In the genomic region with DNA sequence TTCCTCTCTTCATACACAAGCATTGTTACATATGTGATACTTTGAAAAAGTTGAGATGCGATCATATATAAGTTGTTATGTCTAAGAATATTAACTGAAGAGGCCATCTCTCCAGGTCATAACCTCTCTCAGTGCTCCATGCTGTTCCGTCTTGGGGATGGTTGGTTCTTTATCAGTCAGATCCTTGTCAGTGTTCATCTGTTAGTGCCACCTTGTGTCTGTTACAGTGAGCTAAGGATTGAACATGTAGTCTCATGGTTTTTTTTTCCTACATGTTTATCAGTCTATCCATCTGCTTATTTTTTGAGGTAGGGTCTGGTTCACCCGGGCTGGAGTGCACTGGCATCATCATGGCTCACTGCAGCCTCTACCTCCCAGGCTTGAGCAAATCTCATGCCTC, we compare ENCODE assay signal across 1 cellular context.
TF ChIP-seq lines count a peak whose summit lies in the region.

No MANE protein-coding gene starts in this region.

TF ChIP-seq in GM12878, 131 proteins besides CTCF, POLR2A, EP300 and RAD21 (continued from another document):
- TF ChIP-seq ATF2 (IDR thresholded peaks at IDR 0.05; ENCODE audit: low read length) (no peak), CHD1 (IDR thresholded peaks at IDR 0.05; ENCODE audit: low read depth, low read length) (no peak), MTA3 (IDR thresholded peaks at IDR 0.05; ENCODE audit: borderline replicate concordance, low read length) (no peak)
- TF ChIP-seq, protein P1, sequence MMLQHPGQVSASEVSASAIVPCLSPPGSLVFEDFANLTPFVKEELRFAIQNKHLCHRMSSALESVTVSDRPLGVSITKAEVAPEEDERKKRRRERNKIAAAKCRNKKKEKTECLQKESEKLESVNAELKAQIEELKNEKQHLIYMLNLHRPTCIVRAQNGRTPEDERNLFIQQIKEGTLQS (IDR thresholded peaks at IDR 0.05; ENCODE audit: borderline replicate concordance, extremely low read depth, low read depth, low read length): no peak
TF ChIP-seq in GM12878: peak in this region for 1.
